In genomic region chrX:31837445-31837844, GRCh38 we compare ENCODE assay signal across 27 cellular contexts.
"Had no signal": no experiment of that assay in that cellular context is flagged by ENCODE, and none has a peak within 500 bp of the region (broad histone marks: within the 10 kb centered on the region; RNA-seq: fewer than 3 reads in every experiment).

No MANE protein-coding gene starts in this region.

- H3K36me3 ChIP-seq: breast epithelium, esophagus muscularis mucosa, neutrophil, stomach, thyroid gland, upper lobe of left lung, vagina, WERI-Rb-1 had no signal

- H3K27me3 ChIP-seq: esophagus muscularis mucosa, neutrophil, stomach, thyroid gland, upper lobe of left lung, vagina had no signal

- H3K4me3 ChIP-seq: breast epithelium, esophagus muscularis mucosa, stomach, thyroid gland, upper lobe of left lung, vagina had no signal

- H3K9me3 ChIP-seq: breast epithelium, esophagus muscularis mucosa, neutrophil, stomach, thyroid gland, upper lobe of left lung, vagina had no signal

- H3K27ac ChIP-seq: breast epithelium, esophagus muscularis mucosa, neutrophil, stomach, thyroid gland, upper lobe of left lung, vagina, WERI-Rb-1 had no signal

- DNase-seq: activated CD4-positive, alpha-beta memory T cell treated with anti-CD3 and anti-CD28 coated beads for 36 hours; activated CD4-positive, alpha-beta T cell treated with anti-CD3 and anti-CD28 coated beads, Interleukin-2, amount 10 ng/mL, durations not matched to agents 24 days and 14 days; activated CD8-positive, alpha-beta memory T cell treated with anti-CD3 and anti-CD28 coated beads, Interleukin-2, amount 50 U/mL, for 4 hours; activated effector memory CD4-positive, alpha-beta T cell treated with anti-CD3 and anti-CD28 coated beads, Interleukin-2, amount 50 U/mL, for 16 hours; activated naive CD4-positive, alpha-beta T cell treated with anti-CD3 and anti-CD28 coated beads, Interleukin-2, amount 10 ng/mL, durations not matched to agents 7 days and 5 days; activated naive CD8-positive, alpha-beta T cell treated with anti-CD3 and anti-CD28 coated beads, Interleukin-2, amount 10 ng/mL, durations not matched to agents 7 days and 5 days; activated T-cell treated with anti-CD3 and anti-CD28 coated beads, Interleukin-2, amount 50 U/mL, for 1 hour; central memory CD4-positive, alpha-beta T cell; foreskin melanocyte; left cardiac atrium; mammary epithelial cell; nephron progenitor cell; retina; stimulated activated CD4-positive, alpha-beta T cell treated with anti-CD3 and anti-CD28 coated beads, Interleukin-15, amount 100 ng/mL, for 24 hours; stimulated activated CD4-positive, alpha-beta T cell treated with anti-CD3 and anti-CD28 coated beads, Interleukin-2, amount 100 ng/mL, for 24 hours; stimulated activated naive B cell treated with anti-CD40 and anti-IgM and Interleukin-4, amounts not matched to agents 10 μg/mL and 1 μg/mL and 100 μg/mL, for 72 hours; stomach; T-helper 17 cell; T1000; thyroid gland; upper lobe of left lung; WERI-Rb-1 had no signal

- H3K4me1 ChIP-seq: breast epithelium, esophagus muscularis mucosa, stomach, thyroid gland, upper lobe of left lung, vagina had no signal

- ATAC-seq: activated CD4-positive, CD25-positive, alpha-beta regulatory T cell treated with anti-CD3 and anti-CD28 coated beads, Interleukin-2, amount 50 U/mL, for 24 hours; left cardiac atrium; stimulated activated naive B cell treated with anti-CD40 and anti-IgM and Interleukin-4, amounts not matched to agents 10 μg/mL and 1 μg/mL and 100 μg/mL, for 72 hours; T-helper 17 cell had no signal
